Comparison of ENCODE assay signal across 8 cellular contexts in the genomic region with DNA sequence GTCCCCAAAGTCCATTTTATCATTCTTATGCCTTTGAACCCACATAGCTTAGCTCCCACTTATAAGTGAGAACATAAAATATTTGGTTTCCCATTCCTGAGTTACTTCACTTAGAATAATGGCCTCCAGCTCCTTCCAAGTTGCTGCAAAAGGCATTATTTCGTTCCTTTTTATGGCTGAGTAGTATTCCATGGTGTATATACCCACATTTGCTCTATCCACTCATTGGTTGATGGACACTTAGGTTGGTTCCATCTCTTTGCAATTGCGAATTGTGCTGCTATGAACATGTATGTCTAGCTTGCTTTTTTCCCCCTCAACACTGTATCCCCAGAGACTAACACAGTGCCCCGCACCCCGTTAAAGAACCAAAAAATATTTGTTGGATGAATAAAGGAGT. TPM values are rescaled to one million over a fixed set of nuclear protein-coding genes. Genes with fewer than 3 reads are reported as not detected.
DNase-seq lines count a peak whose midpoint lies in the region; ATAC-seq, FAIRE-seq and TF ChIP-seq lines count a peak whose summit lies in the region.

No MANE protein-coding gene starts in this region.

- peaks cover 4% of the 10 kb centered on the region; the same call in 1 of the 2 replicates for H3K36me3 ChIP-seq in Panc1 (ENCODE audit: control insufficient read depth, insufficient read depth, low read length)
- H3K36me3 ChIP-seq in gastrocnemius medialis = no peaks in the 10 kb centered on the region

- H3K9me3 ChIP-seq in Panc1 (ENCODE audit: control insufficient read depth, insufficient read depth, low read depth, low read length) = no peaks in the 10 kb centered on the region
- no peaks in the 10 kb centered on the region for H3K9me3 ChIP-seq in gastrocnemius medialis

- DNase-seq in NCI-H146 (lab: John Stamatoyannopoulos, UW) (peak; percentile 24), NCI-H146 treated with DMSO at 0.1 percent for 48 hours (lab: John Stamatoyannopoulos, UW; ENCODE audit: unreplicated experiment) (no peak), Panc1 (ENCODE audit: low read depth, low spot score) (no peak), endothelial cell (ENCODE audit: low spot score) (no peak), gastrocnemius medialis (no peak), pons (ENCODE audit: low spot score) (no peak), NCI-H748 (lab: John Stamatoyannopoulos, UW; ENCODE audit: unreplicated experiment) (no peak), frontal cortex (ENCODE audit: low spot score in 2 of 2) (no peak)

- H3K4me1 Mint-ChIP-seq in endothelial cell (ENCODE audit: unreplicated experiment) = peaks cover 33% of the 10 kb centered on the region

- POLR2A ChIA-PET in Panc1 (lab: Charles Lee) = no interaction called here

- H3K27ac Mint-ChIP-seq in endothelial cell (ENCODE audit: unreplicated experiment) = peak overlapping the region; percentile 66

- intact Hi-C loops in Panc1 (cut with micrococcal nuclease; ENCODE audit: unreplicated experiment) = no loop called here
- intact Hi-C loops in gastrocnemius medialis (cut with DNase I; ENCODE audit: low total_unique reads) = loop anchor here (2.0 to 5.0 kb wide), 5 partner anchors 51 to 256 kb away; a partner anchor contains a TSS

- H3K36me3 Mint-ChIP-seq in endothelial cell (ENCODE audit: low read depth, unreplicated experiment) = peaks cover 10% of the 10 kb centered on the region

- ATAC-seq in Panc1 (no peak), gastrocnemius medialis (no peak)

- no peak for FAIRE-seq in frontal cortex (lab: Jason Lieb, UNC)

- H3K4me1 ChIP-seq in Panc1 (ENCODE audit: control insufficient read depth, insufficient read depth, low read length) (0 out of 2 replicates have a peak, but pooled peaks cover 4% of the 10 kb centered on the region), gastrocnemius medialis (peaks cover 22 to 32% of the 10 kb centered on the region in 2 donors)

- CTCF ChIA-PET in Panc1 (lab: Charles Lee) = no interaction called here

- peak overlapping the region; percentile 78 for H3K4me3 Mint-ChIP-seq in endothelial cell (ENCODE audit: unreplicated experiment)

- no peak for TF ChIP-seq POLR2A in gastrocnemius medialis (IDR thresholded peaks at IDR 0.05)

- H3K27me3 ChIP-seq in Panc1 (ENCODE audit: control insufficient read depth, insufficient read depth, low read length) (no peaks in the 10 kb centered on the region), gastrocnemius medialis (no peaks in the 10 kb centered on the region)

- no TSS peak for BruUV-seq in Panc1 (replicated peaks; lab: Mats Ljungman, UMichigan)

- H3K4me3 ChIP-seq in Panc1 (ENCODE audit: low read depth in 2 of 2, low read length in 2 of 2) = peak overlapping the region; percentile 54 to 92; a peak in 3 of 4 replicates
- peak overlapping the region in 3 of 4 donors; percentile 7 to 80 (median 20) for H3K4me3 ChIP-seq in gastrocnemius medialis

- peaks cover 12% of the 10 kb centered on the region for H3K27me3 Mint-ChIP-seq in endothelial cell (ENCODE audit: unreplicated experiment)

- in situ Hi-C loops in Panc1 (cut with HindIII; ENCODE audit: low pct_unique_long_range_greater_than_20kb, low sequenced_read_pairs) = no loop called here
- in situ Hi-C loops in gastrocnemius medialis (cut with MboI; ENCODE audit: low sequenced_read_pairs in 4 of 4) = loop anchor here in 1 of 4 donors (10.0 kb wide), 1 partner anchor 93 kb away; a partner anchor contains a TSS

- H3K9me3 Mint-ChIP-seq in endothelial cell (ENCODE audit: unreplicated experiment) = no peaks in the 10 kb centered on the region

- H3K27ac ChIP-seq in Panc1 (ENCODE audit: low read length) (peak overlapping the region; percentile 64), gastrocnemius medialis (peak overlapping the region; percentile 57 to 99 (median 96))

- TF ChIP-seq CTCF in Panc1 (IDR thresholded peaks at IDR 0.05) (no peak), endothelial cell (IDR thresholded peaks at IDR 0.05; ENCODE audit: unreplicated experiment) (no peak), gastrocnemius medialis (IDR thresholded peaks at IDR 0.05 in 4 of 5, conservative IDR thresholded peaks at IDR 0.05 in 1 of 5) (no peak)

RNA-seq across cellular contexts. Expression of a gene that starts 0.7 kb away (rescaled TPM):
- 195 TPM for total RNA-seq in Panc1 (2021; ENCODE audit: unreplicated experiment)
- polyA plus RNA-seq in Panc1 (2012; ENCODE audit: insufficient read length) = 77.8 TPM
- 195 TPM for total RNA-seq in endothelial cell (ENCODE audit: unreplicated experiment)
- 100 to 1,000 TPM; 110 to 158 (median 137) TPM for total RNA-seq in gastrocnemius medialis
- 154 TPM for total RNA-seq in frontal cortex
